ENCODE assay signal across 8 cellular contexts in genomic region chr19:39407644-39408391, GRCh38. TPM values are rescaled to one million over a fixed set of nuclear protein-coding genes. Genes with fewer than 3 reads are reported as not detected.
DNase-seq lines count a peak whose midpoint lies in the region; ATAC-seq and TF ChIP-seq lines count a peak whose summit lies in the region.

No MANE protein-coding gene starts in this region.

- peak overlapping the region; percentile 92 to 96 for H3K4me3 ChIP-seq in cardiac fibroblast (replicated peaks in 1 of 2; ENCODE audit: low read depth in 2 of 2, low read length in 2 of 2)

- no peaks in the 10 kb centered on the region for H3K9me3 ChIP-seq in T-helper 17 cell (ENCODE audit: control insufficient read depth, low read length, poor library complexity, severe bottlenecking)

- TF ChIP-seq CTCF in cardiac fibroblast (IDR thresholded peaks at IDR 0.05; ENCODE audit: low read depth, low read length): no peak

- H3K36me3 Mint-ChIP-seq in T-helper 17 cell (ENCODE audit: low read depth): peaks cover 22% of the 10 kb centered on the region

- DNase-seq in T-helper 17 cell (peak; percentile 45 to 52 (median 49)), cardiac fibroblast (ENCODE audit: low read depth in 2 of 2) (peak; percentile 33 to 63), left lobe of liver (ENCODE audit: low spot score) (peak; percentile 67), NCI-H187 treated with DMSO at 0.1 percent for 48 hours (lab: John Stamatoyannopoulos, UW) (no peak), NCI-H774 (lab: John Stamatoyannopoulos, UW) (no peak)
- peak; percentile 68 for DNase-seq in stimulated activated naive CD8-positive, alpha-beta T cell treated with anti-CD3 and anti-CD28 coated beads, Interleukin-15, Interleukin-2, amounts not matched to agents 100 U/mL and 50 U/mL, for 24 hours

- H3K4me1 Mint-ChIP-seq in T-helper 17 cell: peaks cover 54% of the 10 kb centered on the region

- peak; percentile 32 for TF ChIP-seq POLR2A in GM18526 (IDR thresholded peaks at IDR 0.05; ENCODE audit: extremely low read depth, insufficient read length)

- no peaks in the 10 kb centered on the region for H3K27me3 Mint-ChIP-seq in T-helper 17 cell

- no peak for ATAC-seq in T-helper 17 cell
- no peak for ATAC-seq in left lobe of liver
- ATAC-seq in stimulated activated naive CD8-positive, alpha-beta T cell treated with anti-CD3 and anti-CD28 coated beads, Interleukin-15, Interleukin-2, amounts not matched to agents 100 U/mL and 50 U/mL, for 24 hours: no peak
- no peak for ATAC-seq in HG02840 (IDR thresholded peaks at IDR 0.05; ENCODE audit: low FRiP score, unreplicated experiment)

- peak overlapping the region; percentile 99 for H3K27ac Mint-ChIP-seq in T-helper 17 cell

- H3K4me3 Mint-ChIP-seq in T-helper 17 cell: peak overlapping the region; percentile 94

RNA-seq across cellular contexts. Expression of gene ZFP36, which starts 1.2 kb away (rescaled TPM):
- 1,000 to 10,000 TPM; 1,082 to 1,318 TPM for total RNA-seq in T-helper 17 cell
- total RNA-seq in left lobe of liver: 44.0 TPM

RNA-seq across cellular contexts. Expression of gene PLEKHG2, which starts 4.7 kb away (rescaled TPM):
- 100 to 1,000 TPM; 119 to 129 TPM for total RNA-seq in T-helper 17 cell
- total RNA-seq in left lobe of liver: 3.8 TPM

RNA-seq across cellular contexts. Expression of gene MED29, which starts 16.6 kb away (rescaled TPM):
- total RNA-seq in T-helper 17 cell (10 to 100 TPM; 43.4 to 43.6 TPM), left lobe of liver (19.2 TPM)

RNA-seq across cellular contexts. Expression of gene PAF1, which starts 16.9 kb away (rescaled TPM):
- total RNA-seq in T-helper 17 cell: 100 to 1,000 TPM; 113 to 127 TPM
- 21.3 TPM for total RNA-seq in left lobe of liver

RNA-seq across cellular contexts. Expression of gene RPS16, which starts 27.9 kb away (rescaled TPM):
- total RNA-seq in T-helper 17 cell: 1,000 to 10,000 TPM; 3,790 to 3,904 TPM
- total RNA-seq in left lobe of liver: 668 TPM

Comparison
In these comparisons a context has a peak if more than half of its experiments do, and no peak if none do; other contexts are left out.
1. DNase-seq: peak in T-helper 17 cell (3 of 3), cardiac fibroblast (2 of 2), left lobe of liver (single experiment) and stimulated activated naive CD8-positive, alpha-beta T cell treated with anti-CD3 and anti-CD28 coated beads, Interleukin-15, Interleukin-2, amounts not matched to agents 100 U/mL and 50 U/mL, for 24 hours (single experiment); none in NCI-H187 treated with DMSO at 0.1 percent for 48 hours (single experiment) and NCI-H774 (single experiment).
2. RNA of gene ZFP36, which starts 1.2 kb away (total RNA-seq): 1,082 to 1,318 TPM in T-helper 17 cell; 44.0 TPM in left lobe of liver (single experiment); every median in the first group is over 10 times any median in the second.
3. RNA of gene PLEKHG2, which starts 4.7 kb away (total RNA-seq): 119 to 129 TPM in T-helper 17 cell; 3.8 TPM in left lobe of liver (single experiment); every median in the first group is over 10 times any median in the second.